ENCODE assay signal across 19 cellular contexts in genomic region chr20:40568200-40568599, GRCh38.
DNase-seq lines count a peak whose midpoint lies in the region; ATAC-seq and TF ChIP-seq lines count a peak whose summit lies in the region.
"Had no signal": no experiment of that assay in that cellular context is flagged by ENCODE, and none has a peak within 500 bp of the region (broad histone marks: within the 10 kb centered on the region; RNA-seq: fewer than 3 reads in every experiment).

No MANE protein-coding gene starts in this region.

- no peaks in the 10 kb centered on the region for H3K79me1 ChIP-seq in IMR-90 (ENCODE audit: low read depth in 1 of 2, low read length in 2 of 2)
- no peaks in the 10 kb centered on the region for H3K79me1 ChIP-seq in mesenchymal stem cell (replicated peaks; ENCODE audit: low read length, poor library complexity, severe bottlenecking)

- H4K91ac ChIP-seq in IMR-90 (ENCODE audit: insufficient read depth, low read depth, low read length) (no peak overlapping the region), mesenchymal stem cell (ENCODE audit: low read length) (no peak overlapping the region)

- H2AK5ac ChIP-seq in IMR-90 (ENCODE audit: low read depth, low read length) (no peak overlapping the region), mesenchymal stem cell (ENCODE audit: low read length, severe bottlenecking) (no peak overlapping the region)

- H3K36me3 ChIP-seq in IMR-90 (ENCODE audit: control insufficient read depth, insufficient read depth, low read length): no peaks in the 10 kb centered on the region
- no peaks in the 10 kb centered on the region for H3K36me3 ChIP-seq in mesenchymal stem cell (ENCODE audit: control insufficient read depth in 1 of 2, insufficient read depth in 2 of 2, low read depth in 1 of 2, low read length in 2 of 2)

- no peaks in the 10 kb centered on the region for H3K9me1 ChIP-seq in IMR-90 (ENCODE audit: insufficient read depth, low read length)

- no peak overlapping the region for H4K8ac ChIP-seq in IMR-90 (ENCODE audit: low read depth in 2 of 2, low read length in 2 of 2)
- peak overlapping the region; percentile 24 for H4K8ac ChIP-seq in mesenchymal stem cell (ENCODE audit: low read length)

- H4K5ac ChIP-seq in IMR-90 (ENCODE audit: low read depth, low read length): no peak overlapping the region

- H3K27me3 ChIP-seq in IMR-90 (ENCODE audit: control insufficient read depth, insufficient read depth, low read length) (no peaks in the 10 kb centered on the region), mesenchymal stem cell (ENCODE audit: control insufficient read depth in 1 of 2, insufficient read depth in 1 of 2, low read length in 2 of 2) (peaks cover 0 to 5% of the 10 kb centered on the region in 2 experiments)

- H2BK15ac ChIP-seq in IMR-90 (ENCODE audit: low read depth, low read length) (no peak overlapping the region), mesenchymal stem cell (ENCODE audit: low read depth, poor library complexity, severe bottlenecking) (no peak overlapping the region)

- POLR2A ChIA-PET in IMR-90 (lab: Charles Lee; ENCODE audit: unreplicated experiment): no interaction called here
- POLR2A ChIA-PET in activated CD4-positive, alpha-beta memory T cell treated with anti-CD3 and anti-CD28 coated beads for 36 hours (lab: Charles Lee): no interaction called here

- H2BK120ac ChIP-seq in IMR-90 (ENCODE audit: low read depth, low read length): no peak overlapping the region
- no peak overlapping the region for H2BK120ac ChIP-seq in mesenchymal stem cell (ENCODE audit: low read depth, low read length)

- TF ChIP-seq POLR2A in IMR-90 (IDR thresholded peaks at IDR 0.05; ENCODE audit: low read depth, low read length): no peak

- CTCF ChIA-PET in IMR-90 (lab: Yijun Ruan, JAX): no interaction called here
- CTCF ChIA-PET in activated CD4-positive, alpha-beta memory T cell treated with anti-CD3 and anti-CD28 coated beads for 36 hours (lab: Charles Lee): no interaction called here

- in situ Hi-C loops in IMR-90 (cut with MboI; ENCODE audit: low sequenced_read_pairs): no loop called here

- no peaks in the 10 kb centered on the region for H3K9me3 ChIP-seq in IMR-90 (ENCODE audit: control insufficient read depth, insufficient read depth, low read length)
- H3K9me3 ChIP-seq in mesenchymal stem cell (ENCODE audit: control insufficient read depth, low read length): no peaks in the 10 kb centered on the region
- H3K9me3 ChIP-seq: SK-N-SH had no signal

- H2BK5ac ChIP-seq in IMR-90 (ENCODE audit: low read depth, low read length, poor library complexity, severe bottlenecking) (no peak overlapping the region), mesenchymal stem cell (ENCODE audit: low read depth, low read length, poor library complexity, severe bottlenecking) (no peak overlapping the region)

- WGBS in IMR-90 (ENCODE audit: extremely low coverage in 2 of 2, insufficient read length in 1 of 2), 2 experiments: 38% methylated on average over 2 of the region's 3 CpGs; no CpG with 5 or more reads in 1 of the 2 experiments
- 73% methylated on average over 3 of the region's 3 CpGs for WGBS in mesenchymal stem cell

- no peaks in the 10 kb centered on the region for H3K9me3 Mint-ChIP-seq in activated CD4-positive, alpha-beta memory T cell treated with anti-CD3 and anti-CD28 coated beads for 36 hours
- H3K9me3 Mint-ChIP-seq: H9 had no signal

- H3K4me3 ChIP-seq in IMR-90 (ENCODE audit: insufficient read depth, low read depth, low read length) (no peak overlapping the region), fibroblast of mammary gland (ENCODE audit: control insufficient read depth, low read depth, low read length) (no peak overlapping the region), mesenchymal stem cell (ENCODE audit: insufficient read depth in 1 of 2, low read depth in 1 of 2, low read length in 2 of 2) (no peak overlapping the region)

- H3K27ac ChIP-seq in IMR-90 (ENCODE audit: insufficient read depth, low read length) (no peak overlapping the region), mesenchymal stem cell (ENCODE audit: low read length, poor library complexity, severe bottlenecking) (no peak overlapping the region)

- DNase-seq in IMR-90 (no peak), astrocyte of the hippocampus (ENCODE audit: low read depth, low spot score) (peak; percentile 4), fibroblast of mammary gland (ENCODE audit: low read depth) (peak; percentile 19), mesenchymal stem cell (no peak), A172 (ENCODE audit: low spot score) (no peak)
- DNase-seq in activated CD4-positive, alpha-beta memory T cell treated with anti-CD3 and anti-CD28 coated beads for 36 hours: no peak
- DNase-seq: COR-L47, DMS153, H9, Kasumi-1, NCI-H1436, NCI-H2029, NCI-H2171 treated with DMSO at 0.1 percent for 48 hours, SHP77, SK-N-SH had no signal

- H3K27me3 Mint-ChIP-seq in activated CD4-positive, alpha-beta memory T cell treated with anti-CD3 and anti-CD28 coated beads for 36 hours: peaks cover 1% of the 10 kb centered on the region

- H2BK20ac ChIP-seq in IMR-90 (ENCODE audit: low read depth, low read length): no peak overlapping the region

- ATAC-seq in IMR-90 (ENCODE audit: low read depth) (no peak), GM18907 (IDR thresholded peaks at IDR 0.05; ENCODE audit: unreplicated experiment) (no peak), GM18909 (IDR thresholded peaks at IDR 0.05; ENCODE audit: poor library complexity, unreplicated experiment) (no peak)
- ATAC-seq: Panc1 had no signal

- H2BK12ac ChIP-seq in mesenchymal stem cell (ENCODE audit: low read length in 2 of 2): no peak overlapping the region

- no peaks in the 10 kb centered on the region for H3K36me3 Mint-ChIP-seq in activated CD4-positive, alpha-beta memory T cell treated with anti-CD3 and anti-CD28 coated beads for 36 hours
- H3K36me3 Mint-ChIP-seq: IgD-negative memory B cell had no signal

- no peak overlapping the region for H3K4me3 Mint-ChIP-seq in activated CD4-positive, alpha-beta memory T cell treated with anti-CD3 and anti-CD28 coated beads for 36 hours
- H3K4me3 Mint-ChIP-seq: H9, IgD-negative memory B cell had no signal

- H3K9ac ChIP-seq in IMR-90 (ENCODE audit: low read depth, low read length) (no peak overlapping the region), mesenchymal stem cell (ENCODE audit: low read length) (no peak overlapping the region)
- H3K9ac ChIP-seq: SK-N-SH had no signal

- H3K4me2 ChIP-seq in IMR-90 (ENCODE audit: low read depth, low read length) (no peak overlapping the region), mesenchymal stem cell (ENCODE audit: low read length, poor library complexity, severe bottlenecking) (no peak overlapping the region)
- H3K4me2 ChIP-seq: SK-N-SH had no signal

- TF ChIP-seq RAD21 in IMR-90 (IDR thresholded peaks at IDR 0.05; ENCODE audit: low read length): no peak

- peak overlapping the region; percentile 50 for H2AK9ac ChIP-seq in IMR-90 (replicated peaks; ENCODE audit: low read depth, low read length, poor library complexity)

- dilution Hi-C loops in IMR-90 (cut with HindIII; ENCODE audit: low sequenced_read_pairs, unreplicated experiment): no loop called here

- no peaks in the 10 kb centered on the region for H3K4me1 Mint-ChIP-seq in activated CD4-positive, alpha-beta memory T cell treated with anti-CD3 and anti-CD28 coated beads for 36 hours (ENCODE audit: low read depth)
- H3K4me1 Mint-ChIP-seq: IgD-negative memory B cell had no signal

- H3K56ac ChIP-seq in IMR-90 (ENCODE audit: extremely low read depth, insufficient read depth, low read length): no peak overlapping the region

- H3K4ac ChIP-seq in IMR-90 (ENCODE audit: low read depth, low read length): no peak overlapping the region
- H3K4ac ChIP-seq in mesenchymal stem cell (ENCODE audit: low read depth in 1 of 2, low read length in 2 of 2): no peak overlapping the region

- no TSS peak for BruUV-seq in IMR-90 (replicated peaks; lab: Mats Ljungman, UMichigan)

- H3K27ac Mint-ChIP-seq in activated CD4-positive, alpha-beta memory T cell treated with anti-CD3 and anti-CD28 coated beads for 36 hours: no peak overlapping the region
- H3K27ac Mint-ChIP-seq: IgD-negative memory B cell had no signal

- H3K14ac ChIP-seq in IMR-90 (replicated peaks; ENCODE audit: low read depth, low read length): no peak overlapping the region
- peak overlapping the region in 1 of 2 experiments; percentile 0 for H3K14ac ChIP-seq in mesenchymal stem cell (ENCODE audit: low read length in 2 of 2)

- intact Hi-C loops in IMR-90 (cut with micrococcal nuclease): no loop called here
- intact Hi-C loops in activated CD4-positive, alpha-beta memory T cell treated with anti-CD3 and anti-CD28 coated beads for 36 hours (cut with micrococcal nuclease): no loop called here

- H4K20me1 ChIP-seq in IMR-90 (ENCODE audit: insufficient read depth, low read length): no peaks in the 10 kb centered on the region

- H3K4me1 ChIP-seq in IMR-90 (ENCODE audit: control insufficient read depth, insufficient read depth, low read length): no peaks in the 10 kb centered on the region
- peaks cover 14% of the 10 kb centered on the region for H3K4me1 ChIP-seq in mesenchymal stem cell (ENCODE audit: control insufficient read depth, insufficient read depth, low read depth, low read length)

- H3K23ac ChIP-seq in IMR-90 (ENCODE audit: low read depth, low read length) (no peak overlapping the region), mesenchymal stem cell (ENCODE audit: low read length in 2 of 2) (no peak overlapping the region)

- no peak overlapping the region for H2AFZ ChIP-seq in IMR-90 (replicated peaks; ENCODE audit: low read length, poor library complexity)
- H2AFZ ChIP-seq in mesenchymal stem cell (ENCODE audit: low read depth, low read length): no peak overlapping the region

- TF ChIP-seq CTCF in IMR-90 (conservative IDR thresholded peaks at IDR 0.05; ENCODE audit: low read depth, low read length) (no peak), fibroblast of mammary gland (conservative IDR thresholded peaks at IDR 0.05; ENCODE audit: control insufficient read depth, insufficient read depth, low read depth, low read length) (no peak)

- H3K18ac ChIP-seq in IMR-90 (ENCODE audit: low read depth, low read length): no peak overlapping the region
- no peak overlapping the region for H3K18ac ChIP-seq in mesenchymal stem cell (ENCODE audit: low read depth in 1 of 2, low read length in 2 of 2)

TF ChIP-seq in IMR-90, 13 proteins besides CTCF, POLR2A, EP300 and RAD21 (continues in another document):
- TF ChIP-seq RCOR1 (IDR thresholded peaks at IDR 0.05; ENCODE audit: insufficient replicate concordance, low read length) (no peak), FOS (IDR thresholded peaks at IDR 0.05; ENCODE audit: low read depth, low read length) (no peak), BHLHE40 (IDR thresholded peaks at IDR 0.05; ENCODE audit: low read depth, low read length) (no peak), SMC3 (IDR thresholded peaks at IDR 0.05; ENCODE audit: low read depth, low read length) (no peak), MXI1 (IDR thresholded peaks at IDR 0.05; ENCODE audit: borderline replicate concordance, low read depth, low read length) (no peak), CHD1 (IDR thresholded peaks at IDR 0.05; ENCODE audit: low read depth, low read length) (no peak), MAFK (IDR thresholded peaks at IDR 0.05; ENCODE audit: low read depth, low read length) (no peak)

Comparison
In these comparisons a context has a peak if more than half of its experiments do, and no peak if none do; other contexts are left out.
1. DNase-seq: peak in astrocyte of the hippocampus (single experiment) and fibroblast of mammary gland (single experiment); none in IMR-90 (single experiment), mesenchymal stem cell (single experiment), activated CD4-positive, alpha-beta memory T cell treated with anti-CD3 and anti-CD28 coated beads for 36 hours (single experiment) and A172 (single experiment).